1 cellular context compared by ENCODE assay signal in genomic region chr19:49513746-49514118, GRCh38.
TF ChIP-seq lines count a peak whose summit lies in the region.

No MANE protein-coding gene starts in this region.

TF ChIP-seq in SK-N-SH, 30 proteins besides CTCF, POLR2A, EP300 and RAD21 (continued from another document):
- TF ChIP-seq USF2 (IDR thresholded peaks at IDR 0.05; ENCODE audit: borderline replicate concordance, low read depth, low read length), result no peak
- no peak for TF ChIP-seq ELF1 (IDR thresholded peaks at IDR 0.05)
- TF ChIP-seq FOSL2 (IDR thresholded peaks at IDR 0.05; ENCODE audit: borderline replicate concordance, low read depth), result no peak
- TF ChIP-seq TCF12 (IDR thresholded peaks at IDR 0.05), result no peak
- no peak for TF ChIP-seq JUND (IDR thresholded peaks at IDR 0.05)
